In genomic region chr18:14097761-14098160, GRCh38 we compare ENCODE assay signal across 26 cellular contexts.
"Had no signal": no experiment of that assay in that cellular context is flagged by ENCODE, and none has a peak within 500 bp of the region (broad histone marks: within the 10 kb centered on the region; RNA-seq: fewer than 3 reads in every experiment).

No MANE protein-coding gene starts in this region.

- H3K27me3 Mint-ChIP-seq: activated CD4-positive, alpha-beta memory T cell treated with anti-CD3 and anti-CD28 coated beads, Interleukin-2, amount 10 ng/mL, durations not matched to agents 7 days and 5 days; activated naive CD4-positive, alpha-beta T cell treated with anti-CD3 and anti-CD28 coated beads, Interleukin-2, amount 50 U/mL, for 24 hours had no signal

- H3K9me3 ChIP-seq: adrenal gland, SJCRH30 had no signal

- H3K27ac ChIP-seq: adrenal gland, brain microvascular endothelial cell, SJCRH30, SK-N-MC, WERI-Rb-1 had no signal

- ATAC-seq: Panc1 had no signal

- H3K27me3 ChIP-seq: adrenal gland, brain microvascular endothelial cell, MG63, SJCRH30 had no signal

- H3K27ac Mint-ChIP-seq: activated CD4-positive, alpha-beta memory T cell treated with anti-CD3 and anti-CD28 coated beads, Interleukin-2, amount 10 ng/mL, durations not matched to agents 7 days and 5 days; activated naive CD4-positive, alpha-beta T cell treated with anti-CD3 and anti-CD28 coated beads, Interleukin-2, amount 50 U/mL, for 24 hours had no signal

- H3K4me1 ChIP-seq: adrenal gland, SJCRH30 had no signal

- H3K4me1 Mint-ChIP-seq: activated naive CD4-positive, alpha-beta T cell treated with anti-CD3 and anti-CD28 coated beads, Interleukin-2, amount 50 U/mL, for 24 hours had no signal

- H3K4me3 Mint-ChIP-seq: activated CD4-positive, alpha-beta memory T cell treated with anti-CD3 and anti-CD28 coated beads, Interleukin-2, amount 10 ng/mL, durations not matched to agents 7 days and 5 days; activated naive CD4-positive, alpha-beta T cell treated with anti-CD3 and anti-CD28 coated beads, Interleukin-2, amount 50 U/mL, for 24 hours had no signal

- DNase-seq: activated CD4-positive, alpha-beta memory T cell treated with anti-CD3 and anti-CD28 coated beads, Interleukin-2, amount 10 ng/mL, durations not matched to agents 7 days and 5 days; activated CD4-positive, alpha-beta T cell treated with anti-CD3 and anti-CD28 coated beads for 48 hours; activated CD8-positive, alpha-beta memory T cell treated with anti-CD3 and anti-CD28 coated beads, Interleukin-2, amount 50 U/mL, for 48 hours; activated effector memory CD4-positive, alpha-beta T cell treated with anti-CD3 and anti-CD28 coated beads, Interleukin-2, amount 50 U/mL, for 16 hours; activated naive CD4-positive, alpha-beta T cell treated with Interleukin-2 at 50 U/mL for 16 hours; activated T-cell treated with anti-CD3 and anti-CD28 coated beads, Interleukin-2, amount 50 U/mL, for 1 hour; adrenal gland; anterior cingulate cortex; brain microvascular endothelial cell; central memory CD4-positive, alpha-beta T cell; Kasumi-1; KG1; MG63; NCI-H1048; NCI-H1436 treated with DMSO at 0.1 percent for 48 hours; NCI-H1694 treated with DMSO at 0.1 percent for 48 hours; NCI-H2029; NCI-H345; NCI-H524 treated with DMSO at 0.1 percent for 48 hours; SHP77; T1000; WERI-Rb-1 had no signal

- H3K4me3 ChIP-seq: adrenal gland, MG63, SJCRH30, SK-N-MC had no signal

- H3K36me3 ChIP-seq: adrenal gland, brain microvascular endothelial cell, SJCRH30, WERI-Rb-1 had no signal
